Comparison of ENCODE assay signal across 2 cellular contexts in genomic region chr15:58329781-58330467, GRCh38.
A peak's percentile ranks its signal among the peaks of the same experiment; 100 is the strongest.
TF ChIP-seq lines count a peak whose summit lies in the region.

No MANE protein-coding gene starts in this region.

TF ChIP-seq in IMR-90, 13 proteins besides CTCF, POLR2A, EP300 and RAD21 (continued from another document):
- TF ChIP-seq MAFK (IDR thresholded peaks at IDR 0.05; ENCODE audit: low read depth, low read length) (no peak), RCOR1 (IDR thresholded peaks at IDR 0.05; ENCODE audit: insufficient replicate concordance, low read length) (no peak), NFE2L2 (IDR thresholded peaks at IDR 0.05; ENCODE audit: low read depth, low read length) (no peak), FOS (IDR thresholded peaks at IDR 0.05; ENCODE audit: low read depth, low read length) (no peak), MXI1 (IDR thresholded peaks at IDR 0.05; ENCODE audit: borderline replicate concordance, low read depth, low read length) (no peak), CHD1 (IDR thresholded peaks at IDR 0.05; ENCODE audit: low read depth, low read length) (no peak), ELK1 (IDR thresholded peaks at IDR 0.05; ENCODE audit: borderline replicate concordance, low read depth, low read length) (no peak), USF2 (IDR thresholded peaks at IDR 0.05; ENCODE audit: low read depth, low read length) (no peak), MAZ (IDR thresholded peaks at IDR 0.05; ENCODE audit: borderline replicate concordance, low read depth, low read length) (no peak)

TF ChIP-seq in HepG2, 621 proteins besides CTCF, POLR2A, EP300 and RAD21 (continued from another document):
- 0 out of 2 replicates have a peak, but pooled peaks have one; percentile 20 for TF ChIP-seq ZNF800 (CRISPR knock-in tag; IDR thresholded peaks at IDR 0.05)
- 0 out of 2 replicates have a peak, but pooled peaks have one; percentile 7 for TF ChIP-seq KAT2B (IDR thresholded peaks at IDR 0.05; ENCODE audit: borderline replicate concordance, low read depth, low read length)
- TF ChIP-seq TAF15 (IDR thresholded peaks at IDR 0.05; ENCODE audit: low read depth, low read length, poor library complexity, severe bottlenecking): no peak
- TF ChIP-seq ZSCAN30 (CRISPR knock-in tag; IDR thresholded peaks at IDR 0.05): no peak
